ENCODE assay signal across 8 cellular contexts in genomic region chr20:9514461-9515210, GRCh38. TPM values are rescaled to one million over a fixed set of nuclear protein-coding genes. Genes with fewer than 3 reads are reported as not detected.
DNase-seq lines count a peak whose midpoint lies in the region; ATAC-seq, FAIRE-seq and TF ChIP-seq lines count a peak whose summit lies in the region.

LAMP5 (plus strand) TSS chr20:9514590; CDS start chr20:9514853, 263 bp downstream.

- H3K27ac ChIP-seq in GM12878 (ENCODE audit: control insufficient read depth, insufficient read depth) (0 out of 2 replicates have a peak within 1 kb of the TSS, but pooled peaks have one; percentile 8), right lobe of liver (no peak within 1 kb of the TSS)

- CTCF ChIA-PET in GM12878 (lab: Yijun Ruan, JAX) = interaction anchor here (0.7 kb wide), 1 partner anchor 430 kb away, joined by 4 read pairs; no protein-coding TSS in a partner anchor

- TF ChIP-seq CTCF in GM12878 (IDR thresholded peaks at IDR 0.05 in 2 of 3, conservative IDR thresholded peaks at IDR 0.05 in 1 of 3; ENCODE audit: control insufficient read depth in 2 of 3, extremely low read depth in 1 of 3, insufficient read depth in 1 of 3, low read depth in 3 of 3, low read length in 3 of 3) (no peak), right lobe of liver (IDR thresholded peaks at IDR 0.05) (no peak)

- POLR2A ChIA-PET in GM12878 (lab: Charles Lee) = no interaction called here

- no peak for FAIRE-seq in GM12878 (lab: Jason Lieb, UNC)

- no peak for TF ChIP-seq POLR2A in GM12878 (IDR thresholded peaks at IDR 0.05; ENCODE audit: low read depth, low read length)
- no peak for TF ChIP-seq POLR2A in right lobe of liver (IDR thresholded peaks at IDR 0.05)

- no peaks in the 10 kb centered on the region for H4K20me1 ChIP-seq in GM12878 (ENCODE audit: control insufficient read depth, insufficient read depth)

- H3K4me2 ChIP-seq in GM12878 (ENCODE audit: control insufficient read depth, insufficient read depth) = peak within 1 kb of the TSS; percentile 54; the same call in 1 of the 2 replicates

- peaks cover 2 to 12% of the 10 kb centered on the region in 2 experiments; a peak in 3 of 4 replicates for H3K27me3 ChIP-seq in GM12878 (replicated peaks in 1 of 2; ENCODE audit: control insufficient read depth in 2 of 2, insufficient read depth in 2 of 2, low read length in 1 of 2)
- H3K27me3 ChIP-seq in right lobe of liver = peaks cover 4 to 6% of the 10 kb centered on the region in 2 donors

- H2AFZ ChIP-seq in GM12878 (ENCODE audit: control insufficient read depth, low read depth, low read length) = no peak within 1 kb of the TSS

- RAD21 ChIA-PET in GM12878 (lab: Charles Lee; ENCODE audit: unreplicated experiment) = no interaction called here

- peak within 1 kb of the TSS; percentile 46; the same call in 1 of the 2 replicates for H3K9ac ChIP-seq in GM12878 (ENCODE audit: control insufficient read depth, insufficient read depth, low read length)

- SMC1A ChIA-PET in GM12878 (lab: Charles Lee; ENCODE audit: uncharacterized antibody, unreplicated experiment) = no interaction called here

- H3K36me3 ChIP-seq in GM12878 (ENCODE audit: control insufficient read depth in 2 of 2, insufficient read depth in 2 of 2, low read length in 1 of 2) = no peaks in the 10 kb centered on the region; a peak in 1 of 4 replicates
- no peaks in the 10 kb centered on the region for H3K36me3 ChIP-seq in right lobe of liver

- no peak for TF ChIP-seq RAD21 in GM12878 (IDR thresholded peaks at IDR 0.05; ENCODE audit: insufficient read depth, low read depth, low read length)

- intact Hi-C loops in GM12878 (cut with micrococcal nuclease; ENCODE audit: unreplicated experiment) (no loop called here), right lobe of liver (cut with DNase I) (no loop called here)

- H3K4me1 ChIP-seq in GM12878 (ENCODE audit: control insufficient read depth, insufficient read depth, low read length) (peaks cover 24% of the 10 kb centered on the region), right lobe of liver (no peaks in the 10 kb centered on the region)

- DNase-seq in AG08396 (ENCODE audit: low spot score) (peak; percentile 65), M059J (ENCODE audit: low read depth) (peak; percentile 38), GM12878 (ENCODE audit: low read depth, low spot score) (no peak), right lobe of liver (peak in 1 of 3 donors; percentile 23), middle frontal gyrus (ENCODE audit: extremely low spot score, low spot score) (no peak)

- H3K4me3 ChIP-seq in GM12878 (peak within 1 kb of the TSS; percentile 71), right lobe of liver (no peak within 1 kb of the TSS)

- BruUV-seq in GM12878 (replicated peaks; lab: Mats Ljungman, UMichigan) = no TSS peak

- H3K9me3 ChIP-seq in GM12878 (replicated peaks; ENCODE audit: control insufficient read depth, insufficient read depth, low read length) (no peaks in the 10 kb centered on the region; the same call in 2 of the 3 replicates), right lobe of liver (no peaks in the 10 kb centered on the region)

- peaks cover 14% of the 10 kb centered on the region for H3K79me2 ChIP-seq in GM12878 (ENCODE audit: control insufficient read depth, insufficient read depth, low read length)

- 22% methylated on average over 35 of the region's 38 CpGs for WGBS in GM12878 (ENCODE audit: insufficient coverage, insufficient replicate concordance, low lambda C conversion rate, missing lambda C conversion rate)
- 0% methylated on average over 25 of the region's 38 CpGs for WGBS in right lobe of liver (ENCODE audit: insufficient coverage, low coverage, low lambda C conversion rate, missing lambda C conversion rate)

- no peak for TF ChIP-seq EP300 in GM12878 (IDR thresholded peaks at IDR 0.05; ENCODE audit: borderline replicate concordance in 1 of 2, control insufficient read depth in 1 of 2, low read depth in 2 of 2, low read length in 2 of 2)

- in situ Hi-C loops in GM12878 (cut with MboI) = no loop called here

- ATAC-seq in GM12878 (no peak), right lobe of liver (peak in 3 of 4 donors; percentile 22 to 36 (median 26)), GM18873 (IDR thresholded peaks at IDR 0.05; ENCODE audit: low FRiP score, unreplicated experiment) (no peak), HG02588 (IDR thresholded peaks at IDR 0.05; ENCODE audit: unreplicated experiment) (no peak), GM19395 (IDR thresholded peaks at IDR 0.05; ENCODE audit: unreplicated experiment) (no peak)

TF ChIP-seq in GM12878, 131 proteins besides CTCF, POLR2A, EP300 and RAD21:
- TF ChIP-seq REST (IDR thresholded peaks at IDR 0.05; ENCODE audit: low read depth, low read length) (peak; percentile 82; the same call in 1 of the 2 replicates), RUNX3 (IDR thresholded peaks at IDR 0.05; ENCODE audit: low read length) (no peak), SUZ12 (IDR thresholded peaks at IDR 0.05; ENCODE audit: unreplicated experiment) (peak; percentile 67), ZNF622 (IDR thresholded peaks at IDR 0.05) (no peak), STAT3 (IDR thresholded peaks at IDR 0.05; ENCODE audit: low read depth, low read length) (no peak)
TF ChIP-seq in GM12878: peak in this region for 2.

RNA-seq across cellular contexts. Expression of gene LAMP5, which starts in this region (rescaled TPM):
- total RNA-seq in M059J (2014; rRNA removed; shearing (Covaris generic)) = 0.12 and 0.54 TPM in 2 replicates
- not detected in 2 replicates for total RNA-seq in GM12878 (2013; cell fraction: nucleolus; rRNA removed)
- 0.16 and 0.56 TPM in 2 replicates for total RNA-seq in GM12878 (2014; rRNA removed)
- 0.41 and 0.45 TPM in 2 replicates for total RNA-seq in GM12878 (2014; rRNA removed; fragmentation: Illumina TruSeq; extraction: Trizol)
- total RNA-seq in GM12878 (2021) = 0.29 and 0.54 TPM in 2 replicates
- polyA plus RNA-seq in GM12878 (2011; ENCODE audit: low read depth) = 6.2 TPM
- polyA plus RNA-seq in GM12878 (2011; rRNA removed) = not detected in 2 replicates
- polyA plus RNA-seq in GM12878 (2011; cell fraction: cytosol; rRNA removed) = not detected in 2 replicates
- 0.06 TPM in 1 of 2 replicates, not detected in the other for polyA plus RNA-seq in GM12878 (2011; cell fraction: nucleus; rRNA removed)
- 6.3 and 9.8 TPM in 2 replicates for polyA plus RNA-seq in GM12878 (2012)
- 0.29 and 0.54 TPM in 2 replicates for polyA plus RNA-seq in GM12878 (2014; fragmentation: Illumina TruSeq; extraction: Trizol)
- polyA plus RNA-seq in GM12878 (2014; fragmentation: Nextera tagmentation; extraction: Ambion mirVana) = under 1 TPM; 0.49 to 0.56 TPM
- polyA plus RNA-seq in GM12878 (2014; rRNA removed) = 0.40 and 0.49 TPM in 2 replicates
- polyA plus RNA-seq in GM12878 (2016; fragmentation: Nextera tagmentation; extraction: Ambion mirVana) = under 1 TPM; 0.10 to 0.17 TPM
- polyA minus RNA-seq in GM12878 (2011; rRNA and poly(A)+ RNA removed) = not detected in 2 replicates
- not detected in 2 replicates for polyA minus RNA-seq in GM12878 (2011; cell fraction: cytosol; rRNA and poly(A)+ RNA removed)
- polyA minus RNA-seq in GM12878 (2011; cell fraction: nucleus; rRNA and poly(A)+ RNA removed) = not detected in 2 replicates
- under 1 TPM in 1 of 6 experiments, not detected in 5; 0.10 TPM for total RNA-seq in right lobe of liver

Comparison
In these comparisons a context has a peak if more than half of its experiments do, and no peak if none do; other contexts are left out.
1. Peak in DNase-seq in M059J; RNA of the gene not detected or under 1 TPM.
2. Peak in ATAC-seq in right lobe of liver; RNA of the gene not detected or under 1 TPM.